ENCODE assay signal across 9 cellular contexts in the genomic region with DNA sequence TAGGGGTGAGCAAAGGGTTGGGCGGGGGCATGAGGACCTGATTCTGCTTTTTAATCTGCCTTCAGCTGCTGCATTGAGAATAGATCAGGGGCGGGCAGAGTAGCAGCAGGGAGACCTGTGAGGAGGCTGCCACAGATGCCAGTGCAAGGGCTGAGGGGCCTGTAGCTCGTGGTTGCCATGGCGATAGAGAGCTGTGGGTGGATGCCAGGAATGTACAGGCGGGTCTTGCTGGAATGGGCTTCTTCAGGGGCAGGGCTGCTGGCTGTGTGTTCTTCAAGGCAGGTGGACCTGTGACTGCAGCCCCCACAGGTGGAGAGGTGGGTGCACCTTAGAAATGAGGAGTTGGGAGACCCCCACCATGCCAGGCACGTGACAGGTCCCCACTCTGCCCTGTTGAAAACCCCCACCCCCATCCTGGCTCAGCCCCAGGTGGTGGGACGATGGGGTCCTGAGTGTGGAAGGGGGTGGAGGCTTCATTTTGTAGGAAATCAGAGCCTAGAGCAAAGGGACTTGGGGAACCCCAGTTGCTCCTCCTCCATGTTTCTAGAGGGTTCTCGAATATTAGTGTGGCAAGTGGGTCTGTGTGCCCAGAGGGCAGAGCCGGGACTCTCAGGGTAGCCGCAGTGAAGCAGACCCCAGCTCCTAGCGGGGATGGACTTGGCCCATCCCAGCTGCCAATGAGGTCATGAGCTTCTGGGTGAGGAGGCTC. TPM values are rescaled to one million over a fixed set of nuclear protein-coding genes. Genes with fewer than 3 reads are reported as not detected.
DNase-seq lines count a peak whose midpoint lies in the region; ATAC-seq, FAIRE-seq and TF ChIP-seq lines count a peak whose summit lies in the region.
"Had no signal": no experiment of that assay in that cellular context is flagged by ENCODE, and none has a peak within 500 bp of the region (broad histone marks: within the 10 kb centered on the region; RNA-seq: fewer than 3 reads in every experiment).

No MANE protein-coding gene starts in this region.

- no peak for FAIRE-seq in K562 (lab: Jason Lieb, UNC)

- peaks cover 85% of the 10 kb centered on the region for H3K36me3 ChIP-seq in K562 (ENCODE audit: control insufficient read depth, insufficient read depth, low read length)

- TF ChIP-seq RAD21 in K562 (CRISPR knock-in tag; conservative IDR thresholded peaks at IDR 0.05 in 1 of 2, IDR thresholded peaks at IDR 0.05 in 1 of 2), result no peak

- CTCF ChIA-PET in K562 (lab: Yijun Ruan, JAX; ENCODE audit: low intra/inter-chr PET ratio), result no interaction called here

- peaks cover 22% of the 10 kb centered on the region for H3K9me1 ChIP-seq in K562 (ENCODE audit: control insufficient read depth, insufficient read depth, low read length)

- TF ChIP-seq CTCF in K562 (IDR thresholded peaks at IDR 0.05 in 2 of 3, conservative IDR thresholded peaks at IDR 0.05 in 1 of 3; ENCODE audit: insufficient read depth in 2 of 3, low read depth in 1 of 3, low read length in 3 of 3), result no peak

- no peaks in the 10 kb centered on the region for H3K27me3 ChIP-seq in K562 (ENCODE audit: control insufficient read depth in 2 of 2, insufficient read depth in 2 of 2, low read length in 2 of 2)

- 82% methylated on average over 11 of the region's 11 CpGs for WGBS in K562 (ENCODE audit: insufficient coverage, low coverage, missing lambda C conversion rate)

- H3K9me3 ChIP-seq in K562 (replicated peaks; ENCODE audit: control insufficient read depth, insufficient read depth, low read depth, low read length), result no peaks in the 10 kb centered on the region

- H3K4me2 ChIP-seq in K562 (ENCODE audit: insufficient read depth, low read length), result no peak overlapping the region

- H3K4me3 ChIP-seq in K562, result no peak overlapping the region

- H4K20me1 ChIP-seq in K562 (replicated peaks; ENCODE audit: control insufficient read depth, insufficient read depth, low read length), result peaks cover 51% of the 10 kb centered on the region

- ATAC-seq in K562 (no peak), esophagus mucosa (no peak)

- intact Hi-C loops in K562 (cut with micrococcal nuclease), result no loop called here

- H3K79me2 ChIP-seq in K562 (ENCODE audit: control insufficient read depth, insufficient read depth, low read length), result peaks cover 84% of the 10 kb centered on the region

- in situ Hi-C loops in K562 (cut with MboI) (no loop called here), ACHN (cut with HindIII; ENCODE audit: low pct_ligation_motif_present, low pct_unique_long_range_greater_than_20kb, low sequenced_read_pairs) (no loop called here)

- H3K9ac ChIP-seq in K562 (ENCODE audit: insufficient read depth in 1 of 2, low read depth in 2 of 2, low read length in 2 of 2), result peak overlapping the region in 1 of 2 experiments; percentile 81; a peak in 2 of 4 replicates

- no TSS peak for BruUV-seq in K562 (replicated peaks; lab: Mats Ljungman, UMichigan)

- H3K4me1 ChIP-seq in K562 (replicated peaks in 1 of 2; ENCODE audit: control insufficient read depth in 2 of 2, insufficient read depth in 2 of 2, low read length in 2 of 2), result peaks cover 29 to 55% of the 10 kb centered on the region in 2 experiments

- DNase-seq in NCI-H1436 (lab: John Stamatoyannopoulos, UW), result peak; percentile 7
- no peak for DNase-seq in NCI-H1436 treated with DMSO at 0.1 percent for 48 hours (lab: John Stamatoyannopoulos, UW)
- DNase-seq in NCI-H1105 (lab: John Stamatoyannopoulos, UW), result peak; percentile 32
- peak in 1 of 4 experiments; percentile 43 for DNase-seq in K562 (ENCODE audit: extremely low read depth in 1 of 4, low spot score in 3 of 4)
- DNase-seq in nucleus accumbens (lab: John Stamatoyannopoulos, UW), result peak in 35 of 56 donors; percentile 21 to 88 (median 55)
- DNase-seq in ACHN, result no peak
- no peak for DNase-seq in AG08395 (ENCODE audit: low spot score)
- DNase-seq: activated naive CD4-positive, alpha-beta T cell had no signal

- POLR2A ChIA-PET in K562 (lab: Yijun Ruan, JAX), result interaction anchor here (0.7 to 0.9 kb wide), 2 partner anchors 9 to 234 kb away, joined by 3 read pairs; no protein-coding TSS in a partner anchor

- TF ChIP-seq EP300 in K562 (IDR thresholded peaks at IDR 0.05; ENCODE audit: low read length), result no peak

- no peak overlapping the region for H2AFZ ChIP-seq in K562 (ENCODE audit: low read depth, low read length)

- no peak for TF ChIP-seq POLR2A in K562 (conservative IDR thresholded peaks at IDR 0.05)

- H3K27ac ChIP-seq in K562 (ENCODE audit: extremely low read depth, low read depth, low read length), result no peak overlapping the region

TF ChIP-seq in K562, 482 proteins besides CTCF, POLR2A, EP300 and RAD21:
- TF ChIP-seq TEAD4 (IDR thresholded peaks at IDR 0.05; ENCODE audit: low read length), result no peak
- TF ChIP-seq TEAD4 (CRISPR knock-in tag; IDR thresholded peaks at IDR 0.05; ENCODE audit: borderline replicate concordance), result peak; percentile 57; the same call in 1 of the 2 replicates
- no peak for TF ChIP-seq ZZZ3 (IDR thresholded peaks at IDR 0.05)
- peak; percentile 86 for TF ChIP-seq RFX1 (IDR thresholded peaks at IDR 0.05)
- no peak for TF ChIP-seq HDAC3 (IDR thresholded peaks at IDR 0.05; ENCODE audit: borderline replicate concordance, partially characterized antibody)
- TF ChIP-seq ZNF143 (CRISPR knock-in tag; IDR thresholded peaks at IDR 0.05), result peak; percentile 32; the same call in 1 of the 2 replicates
- TF ChIP-seq PRDM10 (IDR thresholded peaks at IDR 0.05; ENCODE audit: partially characterized antibody), result peak; percentile 71
- no peak for TF ChIP-seq ZFX (CRISPR knock-in tag; IDR thresholded peaks at IDR 0.05)
- no peak for TF ChIP-seq ZBTB1 (CRISPR knock-in tag; IDR thresholded peaks at IDR 0.05; ENCODE audit: borderline replicate concordance, low read depth)

RNA-seq across cellular contexts. Expression of gene SLC6A6, which starts 38.3 kb away (rescaled TPM):
- total RNA-seq in K562 (2011; cell fraction: chromatin; rRNA removed; ENCODE audit: low replicate concordance), result 361 and 756 TPM in 2 replicates
- 315 and 326 TPM in 2 replicates for total RNA-seq in K562 (2011; cell fraction: nucleolus; rRNA removed)
- 358 and 388 TPM in 2 replicates for total RNA-seq in K562 (2011; cell fraction: nucleoplasm; rRNA removed)
- total RNA-seq in K562 (2014; rRNA removed) (106 and 223 TPM in 2 replicates), K562 (2014; rRNA removed; fragmentation: Illumina TruSeq; extraction: Trizol) (79.6 and 90.2 TPM in 2 replicates), K562 (2015; rRNA removed; fragmentation: Illumina TruSeq; extraction: Trizol) (91.9 and 93.2 TPM in 2 replicates), K562 (2021) (194 and 203 TPM in 2 replicates), esophagus mucosa (11.0 TPM)
- polyA plus RNA-seq in K562 (2011; rRNA removed) (71.4 and 100 TPM in 2 replicates), K562 (2014; fragmentation: Illumina TruSeq; extraction: Trizol) (121 and 139 TPM in 2 replicates), K562 (2014; fragmentation: Nextera tagmentation; extraction: Ambion mirVana) (10 to 100 TPM; 12.3 to 14.8 TPM), K562 (2014; rRNA removed) (111 and 129 TPM in 2 replicates)
- polyA plus RNA-seq in K562 (2011; cell fraction: cytosol; rRNA removed), result 56.5 and 73.9 TPM in 2 replicates
- polyA plus RNA-seq in K562 (2011; cell fraction: nucleus; rRNA removed), result 434 and 457 TPM in 2 replicates
- polyA plus RNA-seq in K562 (2012), result 52.3 and 64.9 TPM in 2 replicates
- 75.5 and 106 TPM in 2 replicates for polyA minus RNA-seq in K562 (2011; rRNA and poly(A)+ RNA removed)
- 40.8 and 83.0 TPM in 2 replicates for polyA minus RNA-seq in K562 (2011; cell fraction: cytosol; rRNA and poly(A)+ RNA removed)
- 138 and 192 TPM in 2 replicates for polyA minus RNA-seq in K562 (2011; cell fraction: nucleus; rRNA and poly(A)+ RNA removed)

Comparison
In these comparisons a context has a peak if more than half of its experiments do, and no peak if none do; other contexts are left out.
1. DNase-seq: peak in NCI-H1436 (single experiment), NCI-H1105 (single experiment) and nucleus accumbens (35 of 56); none in NCI-H1436 treated with DMSO at 0.1 percent for 48 hours (single experiment), ACHN (single experiment) and AG08395 (single experiment).